In the genomic region with DNA sequence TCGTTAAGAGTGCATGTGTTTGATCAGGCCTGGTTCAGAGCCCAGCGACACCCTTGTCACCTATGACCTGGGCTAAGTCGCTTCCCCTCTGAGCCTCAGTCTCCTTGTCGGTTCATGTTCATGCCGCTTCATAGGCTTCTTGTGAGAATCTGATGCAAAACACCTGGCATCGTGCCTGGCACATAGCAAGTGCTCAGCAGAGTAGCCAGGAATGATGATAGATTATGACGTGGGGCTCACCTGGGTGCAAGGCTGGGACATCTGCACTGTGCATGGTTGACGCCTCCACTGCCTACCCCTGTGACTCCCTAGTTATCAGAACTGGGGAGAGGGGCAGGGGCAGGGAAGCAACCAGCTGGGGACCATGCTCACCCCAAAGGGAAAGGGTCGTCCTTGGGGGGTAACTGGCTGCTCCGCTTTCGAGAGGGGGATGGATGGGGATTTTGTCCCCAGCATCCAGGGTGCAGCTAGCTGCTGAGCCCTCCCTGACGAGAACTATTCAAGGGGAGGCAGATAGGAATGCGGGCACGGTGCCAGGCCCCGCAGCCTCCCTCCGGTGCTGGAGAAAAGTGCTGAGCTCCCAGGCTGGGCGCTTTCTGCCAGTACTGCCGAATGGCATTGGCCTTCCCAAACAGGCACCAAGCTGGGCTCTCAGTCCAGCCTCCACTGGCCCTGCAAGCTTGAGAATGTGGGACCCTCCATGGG, we compare ENCODE assay signal across 12 cellular contexts. TPM values are rescaled to one million over a fixed set of nuclear protein-coding genes. Genes with fewer than 3 reads are reported as not detected.
DNase-seq lines count a peak whose midpoint lies in the region; ATAC-seq, FAIRE-seq and TF ChIP-seq lines count a peak whose summit lies in the region.
"Had no signal": no experiment of that assay in that cellular context is flagged by ENCODE, and none has a peak within 500 bp of the region (broad histone marks: within the 10 kb centered on the region; RNA-seq: fewer than 3 reads in every experiment).

No MANE protein-coding gene starts in this region.

- peaks cover 53% of the 10 kb centered on the region for H3K4me1 Mint-ChIP-seq in activated CD4-positive, alpha-beta T cell treated with anti-CD3 and anti-CD28 coated beads for 36 hours
- peaks cover 66 to 69% of the 10 kb centered on the region in 2 donors for H3K4me1 Mint-ChIP-seq in effector memory CD8-positive, alpha-beta T cell (ENCODE audit: low read depth in 2 of 2)

- no peak overlapping the region; the same call in 1 of the 2 replicates for H3K9ac ChIP-seq in PC-3 (ENCODE audit: low read length)

- intact Hi-C loops in activated CD4-positive, alpha-beta T cell treated with anti-CD3 and anti-CD28 coated beads for 36 hours (cut with DNase I, micrococcal nuclease) = no loop called here
- intact Hi-C loops in PC-3 (cut with micrococcal nuclease) = no loop called here

- no peaks in the 10 kb centered on the region for H3K27me3 ChIP-seq in PC-3 (ENCODE audit: low read length)
- no peaks in the 10 kb centered on the region for H3K27me3 ChIP-seq in small intestine (ENCODE audit: control insufficient read depth in 2 of 2, insufficient read depth in 2 of 2, low read length in 2 of 2)

- H3K4me3 Mint-ChIP-seq in activated CD4-positive, alpha-beta T cell treated with anti-CD3 and anti-CD28 coated beads for 36 hours = no peak overlapping the region
- H3K4me3 Mint-ChIP-seq in effector memory CD8-positive, alpha-beta T cell = peak overlapping the region; percentile 50 to 99

- H3K4me3 ChIP-seq in PC-3 (ENCODE audit: low read length) (no peak overlapping the region), small intestine (ENCODE audit: low read depth in 1 of 2, low read length in 2 of 2) (no peak overlapping the region)
- H3K4me3 ChIP-seq: PC-9 had no signal

- peaks cover 8% of the 10 kb centered on the region for H3F3A ChIP-seq in PC-3 (ENCODE audit: low read length, unreplicated experiment)

- peaks cover 15% of the 10 kb centered on the region; the same call in 1 of the 2 replicates for H4K20me1 ChIP-seq in PC-3 (ENCODE audit: low read length)

- no peak for FAIRE-seq in small intestine (lab: Jason Lieb, UNC)

- WGBS in small intestine, 3 donors = 27 to 65% (median 44%) methylated on average over 18 of the region's 18 CpGs

- peaks cover 82% of the 10 kb centered on the region for H3K79me2 ChIP-seq in PC-3 (ENCODE audit: low read length)

- POLR2A ChIA-PET in activated CD4-positive, alpha-beta T cell treated with anti-CD3 and anti-CD28 coated beads for 36 hours (lab: Charles Lee) = interaction anchor here (0.6 kb wide), 1 partner anchor 9 kb away, joined by 3 read pairs; the partner anchor contains the start of gene EFHD2
- POLR2A ChIA-PET in PC-3 (lab: Charles Lee; ENCODE audit: unreplicated experiment) = no interaction called here

- CTCF ChIA-PET in activated CD4-positive, alpha-beta T cell treated with anti-CD3 and anti-CD28 coated beads for 36 hours (lab: Charles Lee) = interaction anchor here (1.3 to 1.7 kb wide), 2 partner anchors 13 to 95 kb away, joined by 4 to 5 read pairs; no protein-coding TSS in a partner anchor
- CTCF ChIA-PET in PC-3 (lab: Charles Lee) = no interaction called here

- no peak for ATAC-seq in activated CD4-positive, alpha-beta T cell treated with anti-CD3 and anti-CD28 coated beads for 36 hours
- ATAC-seq in PC-3 = no peak
- no peak for ATAC-seq in effector memory CD8-positive, alpha-beta T cell (replicated peaks)
- no peak for ATAC-seq in GM18867 (IDR thresholded peaks at IDR 0.05; ENCODE audit: unreplicated experiment)
- no peak for ATAC-seq in HG03095 (IDR thresholded peaks at IDR 0.05; ENCODE audit: unreplicated experiment)

- BruUV-seq in PC-3 (replicated peaks; lab: Mats Ljungman, UMichigan) = no TSS peak

- peak overlapping the region; percentile 19; the same call in 1 of the 2 replicates for H3K27ac ChIP-seq in PC-3 (ENCODE audit: low read length)
- peak overlapping the region; percentile 62 to 87 for H3K27ac ChIP-seq in small intestine (ENCODE audit: low read depth in 1 of 2, low read length in 1 of 2)
- H3K27ac ChIP-seq: PC-9 had no signal

- H3K9me3 Mint-ChIP-seq in activated CD4-positive, alpha-beta T cell treated with anti-CD3 and anti-CD28 coated beads for 36 hours (ENCODE audit: low read depth) = no peaks in the 10 kb centered on the region
- H3K9me3 Mint-ChIP-seq in effector memory CD8-positive, alpha-beta T cell = no peaks in the 10 kb centered on the region

- H3K9me2 ChIP-seq in PC-3 (replicated peaks; ENCODE audit: low read length) = no peaks in the 10 kb centered on the region

- peaks cover 21% of the 10 kb centered on the region for H3K36me3 ChIP-seq in PC-3 (ENCODE audit: low read depth, low read length)
- H3K36me3 ChIP-seq in small intestine (ENCODE audit: control insufficient read depth in 2 of 2, insufficient read depth in 2 of 2, low read length in 2 of 2) = no peaks in the 10 kb centered on the region

- peaks cover 42% of the 10 kb centered on the region for H3K4me1 ChIP-seq in PC-3 (ENCODE audit: insufficient read depth, low read length)
- peaks cover 13 to 20% of the 10 kb centered on the region in 2 donors for H3K4me1 ChIP-seq in small intestine (ENCODE audit: control insufficient read depth in 2 of 2, insufficient read depth in 1 of 2, low read depth in 1 of 2, low read length in 1 of 2)

- H3K36me3 Mint-ChIP-seq in activated CD4-positive, alpha-beta T cell treated with anti-CD3 and anti-CD28 coated beads for 36 hours (ENCODE audit: low read depth) = peaks cover 21% of the 10 kb centered on the region
- H3K36me3 Mint-ChIP-seq in effector memory CD8-positive, alpha-beta T cell (ENCODE audit: insufficient read depth) = peaks cover 99% of the 10 kb centered on the region
- H3K36me3 Mint-ChIP-seq: naive B cell had no signal

- no peaks in the 10 kb centered on the region for H3K27me3 Mint-ChIP-seq in activated CD4-positive, alpha-beta T cell treated with anti-CD3 and anti-CD28 coated beads for 36 hours
- no peaks in the 10 kb centered on the region for H3K27me3 Mint-ChIP-seq in effector memory CD8-positive, alpha-beta T cell
- H3K27me3 Mint-ChIP-seq: naive B cell had no signal

- DNase-seq in activated CD4-positive, alpha-beta T cell treated with anti-CD3 and anti-CD28 coated beads for 36 hours = no peak
- DNase-seq in activated CD4-positive, alpha-beta T cell treated with anti-CD3 and anti-CD28 coated beads for 4 hours = no peak
- DNase-seq in PC-3 (no peak), small intestine (peak; percentile 88), GOT3 (lab: John Stamatoyannopoulos, UW) (no peak)
- DNase-seq in effector memory CD8-positive, alpha-beta T cell = no peak
- DNase-seq: activated effector memory CD4-positive, alpha-beta T cell treated with anti-CD3 and anti-CD28 coated beads, Interleukin-2, amount 50 U/mL, for 16 hours; naive B cell; NCI-H1930; PC-9 had no signal

- H3K27ac Mint-ChIP-seq in activated CD4-positive, alpha-beta T cell treated with anti-CD3 and anti-CD28 coated beads for 36 hours = peak overlapping the region; percentile 37
- H3K27ac Mint-ChIP-seq in effector memory CD8-positive, alpha-beta T cell = peak overlapping the region; percentile 82 to 100

- H2AFZ ChIP-seq in PC-3 (ENCODE audit: low read length) = no peak overlapping the region
- H2AFZ ChIP-seq: PC-9 had no signal

- H3K4me2 ChIP-seq in PC-3 (ENCODE audit: low read length) = 0 out of 2 replicates have a peak overlapping the region, but pooled peaks have one; percentile 3
- H3K4me2 ChIP-seq: PC-9 had no signal

- no peaks in the 10 kb centered on the region for H3K9me3 ChIP-seq in PC-3 (ENCODE audit: low read length)
- H3K9me3 ChIP-seq in small intestine (ENCODE audit: control insufficient read depth, low read depth) = no peaks in the 10 kb centered on the region

- no peak for TF ChIP-seq CTCF in PC-3 (conservative IDR thresholded peaks at IDR 0.05; ENCODE audit: low read depth, low read length)

RNA-seq across cellular contexts. Expression of gene EFHD2, which starts 9.3 kb away (rescaled TPM):
- total RNA-seq in activated CD4-positive, alpha-beta T cell treated with anti-CD3 and anti-CD28 coated beads for 36 hours = 10 to 100 TPM; 43.1 to 48.6 TPM
- total RNA-seq in PC-3 (2014; rRNA removed) = 192 and 271 TPM in 2 replicates
- 100 to 1,000 TPM; 147 to 149 (median 149) TPM for polyA plus RNA-seq in small intestine

RNA-seq across cellular contexts. Expression of gene CTRC, which starts 19.3 kb away (rescaled TPM):
- not detected for total RNA-seq in activated CD4-positive, alpha-beta T cell treated with anti-CD3 and anti-CD28 coated beads for 36 hours
- 0.18 TPM in 1 of 2 replicates, not detected in the other for total RNA-seq in PC-3 (2014; rRNA removed)
- 1 to 10 TPM in 2 of 3 donors, under 1 TPM in 1; 0.21 to 6.9 (median 3.8) TPM for polyA plus RNA-seq in small intestine
- total RNA-seq: PC-9 had no signal

RNA-seq across cellular contexts. Expression of gene CELA2A, which starts 37.6 kb away (rescaled TPM):
- total RNA-seq in activated CD4-positive, alpha-beta T cell treated with anti-CD3 and anti-CD28 coated beads for 36 hours = not detected
- total RNA-seq in PC-3 (2014; rRNA removed) = not detected in 2 replicates
- polyA plus RNA-seq in small intestine = 1 to 10 TPM in 2 of 3 donors, not detected in 1; 1.1 to 1.6 TPM
- total RNA-seq: PC-9 had no signal

RNA-seq across cellular contexts. Expression of gene CELA2B, which starts 56.9 kb away (rescaled TPM):
- not detected for total RNA-seq in activated CD4-positive, alpha-beta T cell treated with anti-CD3 and anti-CD28 coated beads for 36 hours
- total RNA-seq in PC-3 (2014; rRNA removed) = not detected in 2 replicates
- polyA plus RNA-seq in small intestine = not detected
- total RNA-seq: PC-9 had no signal
